In the genomic region with DNA sequence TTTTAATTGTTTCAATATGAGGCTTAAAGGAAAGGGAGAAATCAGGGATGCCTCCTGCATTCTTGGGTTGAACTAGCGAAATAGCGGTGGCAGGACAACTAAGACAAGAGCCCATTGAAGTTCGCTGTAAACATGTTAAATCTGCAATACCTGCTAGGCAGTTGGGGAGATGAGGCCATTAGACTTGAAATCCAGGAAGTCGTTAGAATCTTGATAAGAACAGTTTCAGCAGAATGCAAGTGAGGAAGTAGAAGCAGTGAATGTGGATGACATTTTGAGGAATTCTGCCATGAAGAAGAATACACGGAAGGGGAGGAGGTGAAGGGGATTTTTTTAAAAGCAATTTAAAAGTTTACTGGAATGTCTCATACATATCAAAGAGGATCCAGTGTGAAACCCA, we compare ENCODE assay signal across 1 cellular context.
TF ChIP-seq lines count a peak whose summit lies in the region.

No MANE protein-coding gene starts in this region.

TF ChIP-seq in K562, 482 proteins besides CTCF, POLR2A, EP300 and RAD21 (continued from another document):
- TF ChIP-seq, protein P1, sequence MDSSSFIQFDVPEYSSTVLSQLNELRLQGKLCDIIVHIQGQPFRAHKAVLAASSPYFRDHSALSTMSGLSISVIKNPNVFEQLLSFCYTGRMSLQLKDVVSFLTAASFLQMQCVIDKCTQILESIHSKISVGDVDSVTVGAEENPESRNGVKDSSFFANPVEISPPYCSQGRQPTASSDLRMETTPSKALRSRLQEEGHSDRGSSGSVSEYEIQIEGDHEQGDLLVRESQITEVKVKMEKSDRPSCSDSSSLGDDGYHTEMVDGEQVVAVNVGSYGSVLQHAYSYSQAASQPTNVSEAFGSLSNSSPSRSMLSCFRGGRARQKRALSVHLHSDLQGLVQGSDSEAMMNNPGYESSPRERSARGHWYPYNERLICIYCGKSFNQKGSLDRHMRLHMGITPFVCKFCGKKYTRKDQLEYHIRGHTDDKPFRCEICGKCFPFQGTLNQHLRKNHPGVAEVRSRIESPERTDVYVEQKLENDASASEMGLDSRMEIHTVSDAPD (CRISPR knock-in tag; IDR thresholded peaks at IDR 0.05): no peak
- TF ChIP-seq BRD9 (IDR thresholded peaks at IDR 0.05; ENCODE audit: low read depth, partially characterized antibody): no peak
- peak; percentile 44 for TF ChIP-seq ZFP36 (IDR thresholded peaks at IDR 0.05; ENCODE audit: low read depth, low read length, partially characterized antibody)
- TF ChIP-seq KLF1 (tag; IDR thresholded peaks at IDR 0.05): no peak
- TF ChIP-seq ZKSCAN1 (IDR thresholded peaks at IDR 0.05; ENCODE audit: low read depth, low read length): no peak
- TF ChIP-seq ZNF766 (CRISPR knock-in tag; conservative IDR thresholded peaks at IDR 0.05): peak; percentile 63
- TF ChIP-seq YY1 (IDR thresholded peaks at IDR 0.05; ENCODE audit: borderline replicate concordance in 1 of 3, control insufficient read depth in 1 of 3, extremely low read depth in 1 of 3, insufficient read depth in 3 of 3, insufficient read length in 1 of 3, insufficient replicate concordance in 2 of 3, low read depth in 1 of 3, low read length in 2 of 3): peak in 1 of 3 experiments; percentile 19
- TF ChIP-seq TOE1 (IDR thresholded peaks at IDR 0.05; ENCODE audit: borderline replicate concordance): no peak
- TF ChIP-seq TOE1 (CRISPR knock-in tag; IDR thresholded peaks at IDR 0.05; ENCODE audit: borderline replicate concordance, low read depth): no peak
- peak; percentile 17; the same call in 1 of the 2 replicates for TF ChIP-seq ARID1B (IDR thresholded peaks at IDR 0.05)
- TF ChIP-seq MTA1 (IDR thresholded peaks at IDR 0.05; ENCODE audit: borderline replicate concordance): no peak
- TF ChIP-seq CEBPB (tag; IDR thresholded peaks at IDR 0.05): no peak
- 0 out of 2 replicates have a peak, but pooled peaks have one; percentile 14 for TF ChIP-seq KLF6 (CRISPR knock-in tag; IDR thresholded peaks at IDR 0.05; ENCODE audit: borderline replicate concordance)
- TF ChIP-seq, protein P2, sequence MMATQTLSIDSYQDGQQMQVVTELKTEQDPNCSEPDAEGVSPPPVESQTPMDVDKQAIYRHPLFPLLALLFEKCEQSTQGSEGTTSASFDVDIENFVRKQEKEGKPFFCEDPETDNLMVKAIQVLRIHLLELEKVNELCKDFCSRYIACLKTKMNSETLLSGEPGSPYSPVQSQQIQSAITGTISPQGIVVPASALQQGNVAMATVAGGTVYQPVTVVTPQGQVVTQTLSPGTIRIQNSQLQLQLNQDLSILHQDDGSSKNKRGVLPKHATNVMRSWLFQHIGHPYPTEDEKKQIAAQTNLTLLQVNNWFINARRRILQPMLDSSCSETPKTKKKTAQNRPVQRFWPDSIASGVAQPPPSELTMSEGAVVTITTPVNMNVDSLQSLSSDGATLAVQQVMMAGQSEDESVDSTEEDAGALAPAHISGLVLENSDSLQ (IDR thresholded peaks at IDR 0.05): no peak
- no peak for TF ChIP-seq ZNF212 (CRISPR knock-in tag; IDR thresholded peaks at IDR 0.05)
- TF ChIP-seq, protein P3, sequence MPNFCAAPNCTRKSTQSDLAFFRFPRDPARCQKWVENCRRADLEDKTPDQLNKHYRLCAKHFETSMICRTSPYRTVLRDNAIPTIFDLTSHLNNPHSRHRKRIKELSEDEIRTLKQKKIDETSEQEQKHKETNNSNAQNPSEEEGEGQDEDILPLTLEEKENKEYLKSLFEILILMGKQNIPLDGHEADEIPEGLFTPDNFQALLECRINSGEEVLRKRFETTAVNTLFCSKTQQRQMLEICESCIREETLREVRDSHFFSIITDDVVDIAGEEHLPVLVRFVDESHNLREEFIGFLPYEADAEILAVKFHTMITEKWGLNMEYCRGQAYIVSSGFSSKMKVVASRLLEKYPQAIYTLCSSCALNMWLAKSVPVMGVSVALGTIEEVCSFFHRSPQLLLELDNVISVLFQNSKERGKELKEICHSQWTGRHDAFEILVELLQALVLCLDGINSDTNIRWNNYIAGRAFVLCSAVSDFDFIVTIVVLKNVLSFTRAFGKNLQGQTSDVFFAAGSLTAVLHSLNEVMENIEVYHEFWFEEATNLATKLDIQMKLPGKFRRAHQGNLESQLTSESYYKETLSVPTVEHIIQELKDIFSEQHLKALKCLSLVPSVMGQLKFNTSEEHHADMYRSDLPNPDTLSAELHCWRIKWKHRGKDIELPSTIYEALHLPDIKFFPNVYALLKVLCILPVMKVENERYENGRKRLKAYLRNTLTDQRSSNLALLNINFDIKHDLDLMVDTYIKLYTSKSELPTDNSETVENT (CRISPR knock-in tag; IDR thresholded peaks at IDR 0.05): no peak
- TF ChIP-seq, protein P4, sequence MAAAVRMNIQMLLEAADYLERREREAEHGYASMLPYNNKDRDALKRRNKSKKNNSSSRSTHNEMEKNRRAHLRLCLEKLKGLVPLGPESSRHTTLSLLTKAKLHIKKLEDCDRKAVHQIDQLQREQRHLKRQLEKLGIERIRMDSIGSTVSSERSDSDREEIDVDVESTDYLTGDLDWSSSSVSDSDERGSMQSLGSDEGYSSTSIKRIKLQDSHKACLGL (CRISPR knock-in tag; IDR thresholded peaks at IDR 0.05; ENCODE audit: borderline replicate concordance, poor library complexity, severe bottlenecking): no peak
- TF ChIP-seq MAZ (CRISPR knock-in tag; conservative IDR thresholded peaks at IDR 0.05 in 1 of 2, IDR thresholded peaks at IDR 0.05 in 1 of 2): no peak
- TF ChIP-seq POLR2H (tag; IDR thresholded peaks at IDR 0.05; ENCODE audit: low read depth): no peak
- no peak for TF ChIP-seq BHLHE40 (IDR thresholded peaks at IDR 0.05; ENCODE audit: low read length)
- TF ChIP-seq PTRF (tag; IDR thresholded peaks at IDR 0.05): no peak
- TF ChIP-seq, protein P5, sequence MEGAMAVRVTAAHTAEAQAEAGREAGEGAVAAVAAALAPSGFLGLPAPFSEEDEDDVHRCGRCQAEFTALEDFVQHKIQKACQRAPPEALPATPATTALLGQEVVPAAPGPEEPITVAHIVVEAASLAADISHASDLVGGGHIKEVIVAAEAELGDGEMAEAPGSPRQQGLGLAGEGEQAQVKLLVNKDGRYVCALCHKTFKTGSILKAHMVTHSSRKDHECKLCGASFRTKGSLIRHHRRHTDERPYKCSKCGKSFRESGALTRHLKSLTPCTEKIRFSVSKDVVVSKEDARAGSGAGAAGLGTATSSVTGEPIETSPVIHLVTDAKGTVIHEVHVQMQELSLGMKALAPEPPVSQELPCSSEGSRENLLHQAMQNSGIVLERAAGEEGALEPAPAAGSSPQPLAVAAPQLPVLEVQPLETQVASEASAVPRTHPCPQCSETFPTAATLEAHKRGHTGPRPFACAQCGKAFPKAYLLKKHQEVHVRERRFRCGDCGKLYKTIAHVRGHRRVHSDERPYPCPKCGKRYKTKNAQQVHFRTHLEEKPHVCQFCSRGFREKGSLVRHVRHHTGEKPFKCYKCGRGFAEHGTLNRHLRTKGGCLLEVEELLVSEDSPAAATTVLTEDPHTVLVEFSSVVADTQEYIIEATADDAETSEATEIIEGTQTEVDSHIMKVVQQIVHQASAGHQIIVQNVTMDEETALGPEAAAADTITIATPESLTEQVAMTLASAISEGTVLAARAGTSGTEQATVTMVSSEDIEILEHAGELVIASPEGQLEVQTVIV (CRISPR knock-in tag; IDR thresholded peaks at IDR 0.05; ENCODE audit: borderline replicate concordance): no peak
- TF ChIP-seq NFE2 (IDR thresholded peaks at IDR 0.05; ENCODE audit: low read depth): no peak
- no peak for TF ChIP-seq LCOR (CRISPR knock-in tag; IDR thresholded peaks at IDR 0.05)
- TF ChIP-seq, protein P6, sequence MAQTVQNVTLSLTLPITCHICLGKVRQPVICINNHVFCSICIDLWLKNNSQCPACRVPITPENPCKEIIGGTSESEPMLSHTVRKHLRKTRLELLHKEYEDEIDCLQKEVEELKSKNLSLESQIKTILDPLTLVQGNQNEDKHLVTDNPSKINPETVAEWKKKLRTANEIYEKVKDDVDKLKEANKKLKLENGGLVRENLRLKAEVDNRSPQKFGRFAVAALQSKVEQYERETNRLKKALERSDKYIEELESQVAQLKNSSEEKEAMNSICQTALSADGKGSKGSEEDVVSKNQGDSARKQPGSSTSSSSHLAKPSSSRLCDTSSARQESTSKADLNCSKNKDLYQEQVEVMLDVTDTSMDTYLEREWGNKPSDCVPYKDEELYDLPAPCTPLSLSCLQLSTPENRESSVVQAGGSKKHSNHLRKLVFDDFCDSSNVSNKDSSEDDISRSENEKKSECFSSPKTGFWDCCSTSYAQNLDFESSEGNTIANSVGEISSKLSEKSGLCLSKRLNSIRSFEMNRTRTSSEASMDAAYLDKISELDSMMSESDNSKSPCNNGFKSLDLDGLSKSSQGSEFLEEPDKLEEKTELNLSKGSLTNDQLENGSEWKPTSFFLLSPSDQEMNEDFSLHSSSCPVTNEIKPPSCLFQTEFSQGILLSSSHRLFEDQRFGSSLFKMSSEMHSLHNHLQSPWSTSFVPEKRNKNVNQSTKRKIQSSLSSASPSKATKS (CRISPR knock-in tag; IDR thresholded peaks at IDR 0.05): no peak
- peak; percentile 63 for TF ChIP-seq ELF2 (CRISPR knock-in tag; IDR thresholded peaks at IDR 0.05)
- TF ChIP-seq ZNF436 (CRISPR knock-in tag; IDR thresholded peaks at IDR 0.05): no peak
- TF ChIP-seq ZNF134 (CRISPR knock-in tag; conservative IDR thresholded peaks at IDR 0.05): no peak
- TF ChIP-seq ZNF780A (CRISPR knock-in tag; IDR thresholded peaks at IDR 0.05): no peak
- TF ChIP-seq NFYB (IDR thresholded peaks at IDR 0.05; ENCODE audit: extremely low read depth, insufficient read length): no peak
- TF ChIP-seq, protein P7, sequence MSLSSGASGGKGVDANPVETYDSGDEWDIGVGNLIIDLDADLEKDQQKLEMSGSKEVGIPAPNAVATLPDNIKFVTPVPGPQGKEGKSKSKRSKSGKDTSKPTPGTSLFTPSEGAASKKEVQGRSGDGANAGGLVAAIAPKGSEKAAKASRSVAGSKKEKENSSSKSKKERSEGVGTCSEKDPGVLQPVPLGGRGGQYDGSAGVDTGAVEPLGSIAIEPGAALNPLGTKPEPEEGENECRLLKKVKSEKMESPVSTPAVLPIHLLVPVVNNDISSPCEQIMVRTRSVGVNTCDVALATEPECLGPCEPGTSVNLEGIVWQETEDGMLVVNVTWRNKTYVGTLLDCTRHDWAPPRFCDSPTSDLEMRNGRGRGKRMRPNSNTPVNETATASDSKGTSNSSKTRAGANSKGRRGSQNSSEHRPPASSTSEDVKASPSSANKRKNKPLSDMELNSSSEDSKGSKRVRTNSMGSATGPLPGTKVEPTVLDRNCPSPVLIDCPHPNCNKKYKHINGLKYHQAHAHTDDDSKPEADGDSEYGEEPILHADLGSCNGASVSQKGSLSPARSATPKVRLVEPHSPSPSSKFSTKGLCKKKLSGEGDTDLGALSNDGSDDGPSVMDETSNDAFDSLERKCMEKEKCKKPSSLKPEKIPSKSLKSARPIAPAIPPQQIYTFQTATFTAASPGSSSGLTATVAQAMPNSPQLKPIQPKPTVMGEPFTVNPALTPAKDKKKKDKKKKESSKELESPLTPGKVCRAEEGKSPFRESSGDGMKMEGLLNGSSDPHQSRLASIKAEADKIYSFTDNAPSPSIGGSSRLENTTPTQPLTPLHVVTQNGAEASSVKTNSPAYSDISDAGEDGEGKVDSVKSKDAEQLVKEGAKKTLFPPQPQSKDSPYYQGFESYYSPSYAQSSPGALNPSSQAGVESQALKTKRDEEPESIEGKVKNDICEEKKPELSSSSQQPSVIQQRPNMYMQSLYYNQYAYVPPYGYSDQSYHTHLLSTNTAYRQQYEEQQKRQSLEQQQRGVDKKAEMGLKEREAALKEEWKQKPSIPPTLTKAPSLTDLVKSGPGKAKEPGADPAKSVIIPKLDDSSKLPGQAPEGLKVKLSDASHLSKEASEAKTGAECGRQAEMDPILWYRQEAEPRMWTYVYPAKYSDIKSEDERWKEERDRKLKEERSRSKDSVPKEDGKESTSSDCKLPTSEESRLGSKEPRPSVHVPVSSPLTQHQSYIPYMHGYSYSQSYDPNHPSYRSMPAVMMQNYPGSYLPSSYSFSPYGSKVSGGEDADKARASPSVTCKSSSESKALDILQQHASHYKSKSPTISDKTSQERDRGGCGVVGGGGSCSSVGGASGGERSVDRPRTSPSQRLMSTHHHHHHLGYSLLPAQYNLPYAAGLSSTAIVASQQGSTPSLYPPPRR (CRISPR knock-in tag; IDR thresholded peaks at IDR 0.05; ENCODE audit: borderline replicate concordance): no peak
- TF ChIP-seq ZNF133 (CRISPR knock-in tag; IDR thresholded peaks at IDR 0.05): no peak
- no peak for TF ChIP-seq ZFX (CRISPR knock-in tag; IDR thresholded peaks at IDR 0.05)
- no peak for TF ChIP-seq ZNF143 (CRISPR knock-in tag; IDR thresholded peaks at IDR 0.05)
- TF ChIP-seq MAFF (IDR thresholded peaks at IDR 0.05; ENCODE audit: low read length): no peak
- TF ChIP-seq ZNF274 (IDR thresholded peaks at IDR 0.05; ENCODE audit: borderline replicate concordance, low read depth, low read length): no peak
- TF ChIP-seq, protein P8, sequence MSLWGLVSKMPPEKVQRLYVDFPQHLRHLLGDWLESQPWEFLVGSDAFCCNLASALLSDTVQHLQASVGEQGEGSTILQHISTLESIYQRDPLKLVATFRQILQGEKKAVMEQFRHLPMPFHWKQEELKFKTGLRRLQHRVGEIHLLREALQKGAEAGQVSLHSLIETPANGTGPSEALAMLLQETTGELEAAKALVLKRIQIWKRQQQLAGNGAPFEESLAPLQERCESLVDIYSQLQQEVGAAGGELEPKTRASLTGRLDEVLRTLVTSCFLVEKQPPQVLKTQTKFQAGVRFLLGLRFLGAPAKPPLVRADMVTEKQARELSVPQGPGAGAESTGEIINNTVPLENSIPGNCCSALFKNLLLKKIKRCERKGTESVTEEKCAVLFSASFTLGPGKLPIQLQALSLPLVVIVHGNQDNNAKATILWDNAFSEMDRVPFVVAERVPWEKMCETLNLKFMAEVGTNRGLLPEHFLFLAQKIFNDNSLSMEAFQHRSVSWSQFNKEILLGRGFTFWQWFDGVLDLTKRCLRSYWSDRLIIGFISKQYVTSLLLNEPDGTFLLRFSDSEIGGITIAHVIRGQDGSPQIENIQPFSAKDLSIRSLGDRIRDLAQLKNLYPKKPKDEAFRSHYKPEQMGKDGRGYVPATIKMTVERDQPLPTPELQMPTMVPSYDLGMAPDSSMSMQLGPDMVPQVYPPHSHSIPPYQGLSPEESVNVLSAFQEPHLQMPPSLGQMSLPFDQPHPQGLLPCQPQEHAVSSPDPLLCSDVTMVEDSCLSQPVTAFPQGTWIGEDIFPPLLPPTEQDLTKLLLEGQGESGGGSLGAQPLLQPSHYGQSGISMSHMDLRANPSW (CRISPR knock-in tag; IDR thresholded peaks at IDR 0.05): no peak
- TF ChIP-seq NFXL1 (CRISPR knock-in tag; IDR thresholded peaks at IDR 0.05): no peak
- no peak for TF ChIP-seq NFIC (IDR thresholded peaks at IDR 0.05)
- no peak for TF ChIP-seq PTBP1 (IDR thresholded peaks at IDR 0.05; ENCODE audit: low read depth, low read length)
- no peak; a peak in 1 of 3 replicates for TF ChIP-seq CBX3 (IDR thresholded peaks at IDR 0.05; ENCODE audit: borderline replicate concordance in 1 of 2, low read length in 2 of 2)
- TF ChIP-seq ZNF551 (CRISPR knock-in tag; IDR thresholded peaks at IDR 0.05): no peak
- TF ChIP-seq ETV1 (tag; conservative IDR thresholded peaks at IDR 0.05; ENCODE audit: low read depth): 0 out of 2 replicates have a peak, but pooled peaks have one; percentile 24
- no peak for TF ChIP-seq RFX7 (CRISPR knock-in tag; IDR thresholded peaks at IDR 0.05)
- TF ChIP-seq ARID2 (IDR thresholded peaks at IDR 0.05): no peak
- TF ChIP-seq DIDO1 (tag; IDR thresholded peaks at IDR 0.05; ENCODE audit: low read depth): no peak
- no peak for TF ChIP-seq SNIP1 (IDR thresholded peaks at IDR 0.05; ENCODE audit: low read depth)
- TF ChIP-seq EWSR1 (IDR thresholded peaks at IDR 0.05; ENCODE audit: borderline replicate concordance, low read depth, partially characterized antibody): no peak
